1 cellular context compared by ENCODE assay signal in genomic region chr12:46020768-46021167, GRCh38.
A peak's percentile ranks its signal among the peaks of the same experiment; 100 is the strongest.
TF ChIP-seq lines count a peak whose summit lies in the region.

No MANE protein-coding gene starts in this region.

TF ChIP-seq in HepG2, 621 proteins besides CTCF, POLR2A, EP300 and RAD21 (continued from another document):
- TF ChIP-seq ARID5B (CRISPR knock-in tag; IDR thresholded peaks at IDR 0.05) (peak; percentile 28; the same call in 1 of the 2 replicates), BCL6 (CRISPR knock-in tag; IDR thresholded peaks at IDR 0.05) (peak; percentile 59), FOXA1 (IDR thresholded peaks at IDR 0.05) (no peak), FOXA1 (CRISPR knock-in tag; IDR thresholded peaks at IDR 0.05) (peak; percentile 48), SOX13 (IDR thresholded peaks at IDR 0.05) (no peak), SOX13 (CRISPR knock-in tag; conservative IDR thresholded peaks at IDR 0.05 in 1 of 2, IDR thresholded peaks at IDR 0.05 in 1 of 2) (peak in 1 of 2 experiments; percentile 90; a peak in 2 of 4 replicates), ZNF597 (CRISPR knock-in tag; IDR thresholded peaks at IDR 0.05) (no peak), KLF11 (CRISPR knock-in tag; IDR thresholded peaks at IDR 0.05) (no peak), ESRRA (CRISPR knock-in tag; IDR thresholded peaks at IDR 0.05; ENCODE audit: low read depth) (no peak)
TF ChIP-seq in HepG2: peak in this region for 7.
